1 cellular context compared by ENCODE assay signal in the genomic region with DNA sequence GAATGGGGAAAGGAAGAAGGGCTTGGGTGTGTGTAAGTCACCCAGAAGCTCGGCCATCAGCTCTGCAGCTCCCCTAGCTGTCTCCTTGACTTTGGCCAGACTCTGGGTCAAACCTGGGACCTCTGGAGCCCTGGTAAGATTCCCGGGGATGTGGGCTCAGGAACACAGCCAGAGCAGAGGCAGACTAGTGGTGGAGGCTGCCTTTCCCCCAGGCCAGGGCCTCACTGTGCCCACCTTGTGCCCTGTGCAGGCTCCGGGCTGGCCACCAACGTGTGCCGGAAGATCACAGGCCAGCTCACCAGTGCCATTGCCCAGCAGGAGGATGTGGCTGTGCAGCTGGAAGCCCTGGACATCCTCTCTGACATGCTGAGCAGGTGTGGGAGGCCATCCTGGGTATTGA.
TF ChIP-seq lines count a peak whose summit lies in the region.

No MANE protein-coding gene starts in this region.

TF ChIP-seq in H1, 55 proteins besides CTCF, POLR2A, EP300 and RAD21:
- TF ChIP-seq RBBP5 (IDR thresholded peaks at IDR 0.05; ENCODE audit: borderline replicate concordance, low read depth, low read length) (no peak), SP2 (IDR thresholded peaks at IDR 0.05; ENCODE audit: low read length) (no peak), BACH1 (IDR thresholded peaks at IDR 0.05; ENCODE audit: low read length) (no peak), E2F6 (IDR thresholded peaks at IDR 0.05) (no peak), SIN3A (conservative IDR thresholded peaks at IDR 0.05 in 1 of 2, IDR thresholded peaks at IDR 0.05 in 1 of 2; ENCODE audit: low read depth in 1 of 2, low read length in 2 of 2) (no peak), CBX8 (IDR thresholded peaks at IDR 0.05; ENCODE audit: borderline replicate concordance, low read depth, low read length) (no peak), CEBPB (IDR thresholded peaks at IDR 0.05; ENCODE audit: low read depth, low read length) (no peak), SRF (IDR thresholded peaks at IDR 0.05; ENCODE audit: low read depth, low read length) (no peak), HDAC2 (IDR thresholded peaks at IDR 0.05; ENCODE audit: borderline replicate concordance in 1 of 2, low read depth in 2 of 2, low read length in 2 of 2) (no peak), SIRT6 (IDR thresholded peaks at IDR 0.05; ENCODE audit: low read length) (no peak)
- TF ChIP-seq, protein P1, sequence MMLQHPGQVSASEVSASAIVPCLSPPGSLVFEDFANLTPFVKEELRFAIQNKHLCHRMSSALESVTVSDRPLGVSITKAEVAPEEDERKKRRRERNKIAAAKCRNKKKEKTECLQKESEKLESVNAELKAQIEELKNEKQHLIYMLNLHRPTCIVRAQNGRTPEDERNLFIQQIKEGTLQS (IDR thresholded peaks at IDR 0.05; ENCODE audit: insufficient read depth, low read depth, low read length) = no peak
- TF ChIP-seq, protein P2, sequence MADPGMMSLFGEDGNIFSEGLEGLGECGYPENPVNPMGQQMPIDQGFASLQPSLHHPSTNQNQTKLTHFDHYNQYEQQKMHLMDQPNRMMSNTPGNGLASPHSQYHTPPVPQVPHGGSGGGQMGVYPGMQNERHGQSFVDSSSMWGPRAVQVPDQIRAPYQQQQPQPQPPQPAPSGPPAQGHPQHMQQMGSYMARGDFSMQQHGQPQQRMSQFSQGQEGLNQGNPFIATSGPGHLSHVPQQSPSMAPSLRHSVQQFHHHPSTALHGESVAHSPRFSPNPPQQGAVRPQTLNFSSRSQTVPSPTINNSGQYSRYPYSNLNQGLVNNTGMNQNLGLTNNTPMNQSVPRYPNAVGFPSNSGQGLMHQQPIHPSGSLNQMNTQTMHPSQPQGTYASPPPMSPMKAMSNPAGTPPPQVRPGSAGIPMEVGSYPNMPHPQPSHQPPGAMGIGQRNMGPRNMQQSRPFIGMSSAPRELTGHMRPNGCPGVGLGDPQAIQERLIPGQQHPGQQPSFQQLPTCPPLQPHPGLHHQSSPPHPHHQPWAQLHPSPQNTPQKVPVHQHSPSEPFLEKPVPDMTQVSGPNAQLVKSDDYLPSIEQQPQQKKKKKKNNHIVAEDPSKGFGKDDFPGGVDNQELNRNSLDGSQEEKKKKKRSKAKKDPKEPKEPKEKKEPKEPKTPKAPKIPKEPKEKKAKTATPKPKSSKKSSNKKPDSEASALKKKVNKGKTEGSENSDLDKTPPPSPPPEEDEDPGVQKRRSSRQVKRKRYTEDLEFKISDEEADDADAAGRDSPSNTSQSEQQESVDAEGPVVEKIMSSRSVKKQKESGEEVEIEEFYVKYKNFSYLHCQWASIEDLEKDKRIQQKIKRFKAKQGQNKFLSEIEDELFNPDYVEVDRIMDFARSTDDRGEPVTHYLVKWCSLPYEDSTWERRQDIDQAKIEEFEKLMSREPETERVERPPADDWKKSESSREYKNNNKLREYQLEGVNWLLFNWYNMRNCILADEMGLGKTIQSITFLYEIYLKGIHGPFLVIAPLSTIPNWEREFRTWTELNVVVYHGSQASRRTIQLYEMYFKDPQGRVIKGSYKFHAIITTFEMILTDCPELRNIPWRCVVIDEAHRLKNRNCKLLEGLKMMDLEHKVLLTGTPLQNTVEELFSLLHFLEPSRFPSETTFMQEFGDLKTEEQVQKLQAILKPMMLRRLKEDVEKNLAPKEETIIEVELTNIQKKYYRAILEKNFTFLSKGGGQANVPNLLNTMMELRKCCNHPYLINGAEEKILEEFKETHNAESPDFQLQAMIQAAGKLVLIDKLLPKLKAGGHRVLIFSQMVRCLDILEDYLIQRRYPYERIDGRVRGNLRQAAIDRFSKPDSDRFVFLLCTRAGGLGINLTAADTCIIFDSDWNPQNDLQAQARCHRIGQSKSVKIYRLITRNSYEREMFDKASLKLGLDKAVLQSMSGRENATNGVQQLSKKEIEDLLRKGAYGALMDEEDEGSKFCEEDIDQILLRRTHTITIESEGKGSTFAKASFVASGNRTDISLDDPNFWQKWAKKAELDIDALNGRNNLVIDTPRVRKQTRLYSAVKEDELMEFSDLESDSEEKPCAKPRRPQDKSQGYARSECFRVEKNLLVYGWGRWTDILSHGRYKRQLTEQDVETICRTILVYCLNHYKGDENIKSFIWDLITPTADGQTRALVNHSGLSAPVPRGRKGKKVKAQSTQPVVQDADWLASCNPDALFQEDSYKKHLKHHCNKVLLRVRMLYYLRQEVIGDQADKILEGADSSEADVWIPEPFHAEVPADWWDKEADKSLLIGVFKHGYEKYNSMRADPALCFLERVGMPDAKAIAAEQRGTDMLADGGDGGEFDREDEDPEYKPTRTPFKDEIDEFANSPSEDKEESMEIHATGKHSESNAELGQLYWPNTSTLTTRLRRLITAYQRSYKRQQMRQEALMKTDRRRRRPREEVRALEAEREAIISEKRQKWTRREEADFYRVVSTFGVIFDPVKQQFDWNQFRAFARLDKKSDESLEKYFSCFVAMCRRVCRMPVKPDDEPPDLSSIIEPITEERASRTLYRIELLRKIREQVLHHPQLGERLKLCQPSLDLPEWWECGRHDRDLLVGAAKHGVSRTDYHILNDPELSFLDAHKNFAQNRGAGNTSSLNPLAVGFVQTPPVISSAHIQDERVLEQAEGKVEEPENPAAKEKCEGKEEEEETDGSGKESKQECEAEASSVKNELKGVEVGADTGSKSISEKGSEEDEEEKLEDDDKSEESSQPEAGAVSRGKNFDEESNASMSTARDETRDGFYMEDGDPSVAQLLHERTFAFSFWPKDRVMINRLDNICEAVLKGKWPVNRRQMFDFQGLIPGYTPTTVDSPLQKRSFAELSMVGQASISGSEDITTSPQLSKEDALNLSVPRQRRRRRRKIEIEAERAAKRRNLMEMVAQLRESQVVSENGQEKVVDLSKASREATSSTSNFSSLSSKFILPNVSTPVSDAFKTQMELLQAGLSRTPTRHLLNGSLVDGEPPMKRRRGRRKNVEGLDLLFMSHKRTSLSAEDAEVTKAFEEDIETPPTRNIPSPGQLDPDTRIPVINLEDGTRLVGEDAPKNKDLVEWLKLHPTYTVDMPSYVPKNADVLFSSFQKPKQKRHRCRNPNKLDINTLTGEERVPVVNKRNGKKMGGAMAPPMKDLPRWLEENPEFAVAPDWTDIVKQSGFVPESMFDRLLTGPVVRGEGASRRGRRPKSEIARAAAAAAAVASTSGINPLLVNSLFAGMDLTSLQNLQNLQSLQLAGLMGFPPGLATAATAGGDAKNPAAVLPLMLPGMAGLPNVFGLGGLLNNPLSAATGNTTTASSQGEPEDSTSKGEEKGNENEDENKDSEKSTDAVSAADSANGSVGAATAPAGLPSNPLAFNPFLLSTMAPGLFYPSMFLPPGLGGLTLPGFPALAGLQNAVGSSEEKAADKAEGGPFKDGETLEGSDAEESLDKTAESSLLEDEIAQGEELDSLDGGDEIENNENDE (IDR thresholded peaks at IDR 0.05; ENCODE audit: insufficient replicate concordance, low read length) = no peak
